In the genomic region with DNA sequence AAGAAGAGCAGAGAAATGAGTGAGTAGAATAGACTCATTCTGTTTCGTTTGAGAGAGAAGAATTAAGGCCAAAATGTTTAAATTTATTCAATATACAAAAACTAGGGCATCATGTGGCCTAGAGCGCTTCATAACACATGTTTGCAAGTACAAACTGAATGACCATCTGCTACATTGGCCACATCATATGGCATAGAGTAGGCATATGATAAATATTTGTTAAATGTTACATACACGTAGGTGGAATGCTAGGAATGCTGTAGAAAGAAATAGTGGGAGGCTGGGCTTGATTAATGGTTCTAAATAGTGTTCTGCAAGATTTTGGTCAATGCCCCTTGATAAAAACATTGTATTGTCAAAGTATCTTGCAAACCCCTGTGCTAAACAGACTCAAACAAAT, we compare ENCODE assay signal across 24 cellular contexts. TPM values are rescaled to one million over a fixed set of nuclear protein-coding genes. Genes with fewer than 3 reads are reported as not detected.
A peak's percentile ranks its signal among the peaks of the same experiment; 100 is the strongest.
DNase-seq lines count a peak whose midpoint lies in the region; TF ChIP-seq lines count a peak whose summit lies in the region.
"Had no signal": no experiment of that assay in that cellular context is flagged by ENCODE, and none has a peak within 500 bp of the region (broad histone marks: within the 10 kb centered on the region; RNA-seq: fewer than 3 reads in every experiment).

No MANE protein-coding gene starts in this region.

- peaks cover 46% of the 10 kb centered on the region for H3K4me1 Mint-ChIP-seq in mesothelial cell of epicardium

- H3K36me3 Mint-ChIP-seq in mesothelial cell of epicardium = peaks cover 5% of the 10 kb centered on the region
- H3K36me3 Mint-ChIP-seq: CD4-positive, CD25-positive, alpha-beta regulatory T cell had no signal

- peaks cover 4% of the 10 kb centered on the region for H3K9me3 Mint-ChIP-seq in mesothelial cell of epicardium

- H3K27ac Mint-ChIP-seq in mesothelial cell of epicardium = peak overlapping the region; percentile 22
- H3K27ac Mint-ChIP-seq: CD4-positive, CD25-positive, alpha-beta regulatory T cell had no signal

- DNase-seq in G401 (ENCODE audit: low spot score) = peak; percentile 80
- DNase-seq in NCI-H226 = peak; percentile 46
- peak; percentile 77 for DNase-seq in cerebellar cortex (ENCODE audit: low spot score)
- no peak for DNase-seq in mesothelial cell of epicardium (ENCODE audit: low spot score in 2 of 2, unreplicated experiment in 2 of 2)
- no peak for DNase-seq in T1000 (lab: John Stamatoyannopoulos, UW)
- DNase-seq in NCI-H510A (lab: John Stamatoyannopoulos, UW) = no peak
- no peak for DNase-seq in effector CD4-positive, alpha-beta T cell
- DNase-seq in DMS153 treated with DMSO at 0.1 percent for 48 hours (lab: John Stamatoyannopoulos, UW; ENCODE audit: unreplicated experiment) = no peak
- DNase-seq: AML-193; CD4-positive, CD25-positive, alpha-beta regulatory T cell; DMS79 treated with DMSO at 0.1 percent for 48 hours; GF-D8; NCI-H1105; NCI-H187; NCI-H345; NCI-H69; NK-92 treated with Interleukin-12 subunit alpha and Interleukin-12 subunit beta, amount 100 ng/mL, for 24 hours; SHP77 treated with DMSO at 0.1 percent for 48 hours had no signal

- no peak overlapping the region for H3K4me3 Mint-ChIP-seq in mesothelial cell of epicardium
- H3K4me3 Mint-ChIP-seq: CD4-positive, CD25-positive, alpha-beta regulatory T cell had no signal

- no peaks in the 10 kb centered on the region for H3K27me3 Mint-ChIP-seq in mesothelial cell of epicardium (ENCODE audit: low read depth)

- no peak for TF ChIP-seq CTCF in mesothelial cell of epicardium (IDR thresholded peaks at IDR 0.05; ENCODE audit: unreplicated experiment)

- in situ Hi-C loops in G401 (cut with HindIII; ENCODE audit: low sequenced_read_pairs) = no loop called here

RNA-seq across cellular contexts. Expression of a gene that starts 10.8 kb away (rescaled TPM):
- total RNA-seq in G401 (2014; rRNA removed; shearing (Covaris generic)) = not detected in 2 replicates
- total RNA-seq in mesothelial cell of epicardium = 202 to 221 TPM (median 202 TPM) in 3 replicates
- total RNA-seq: A673, H1, LHCN-M2, OCI-LY7 had no signal

RNA-seq across cellular contexts. Expression of a gene that starts 31.6 kb away (rescaled TPM):
- not detected in 2 replicates for total RNA-seq in G401 (2014; rRNA removed; shearing (Covaris generic))
- 2.3 to 2.4 TPM (median 2.4 TPM) in 3 replicates for total RNA-seq in mesothelial cell of epicardium
- total RNA-seq: A673; CD4-positive, CD25-positive, alpha-beta regulatory T cell; H1; HT-29; LHCN-M2; OCI-LY7; RPMI7951 had no signal

Comparison
In these comparisons a context has a peak if more than half of its experiments do, and no peak if none do; other contexts are left out.
1. DNase-seq: peak in G401 (single experiment), NCI-H226 (single experiment) and cerebellar cortex (single experiment); none in mesothelial cell of epicardium (0 of 2), T1000 (single experiment), NCI-H510A (single experiment), effector CD4-positive, alpha-beta T cell (single experiment) and DMS153 treated with DMSO at 0.1 percent for 48 hours (single experiment).
2. RNA of a gene that starts 10.8 kb away (total RNA-seq): 202 to 221 TPM in mesothelial cell of epicardium; not detected in G401; every median in the first group is over 100 times any median in the second.